ENCODE assay signal across 26 cellular contexts in the genomic region with DNA sequence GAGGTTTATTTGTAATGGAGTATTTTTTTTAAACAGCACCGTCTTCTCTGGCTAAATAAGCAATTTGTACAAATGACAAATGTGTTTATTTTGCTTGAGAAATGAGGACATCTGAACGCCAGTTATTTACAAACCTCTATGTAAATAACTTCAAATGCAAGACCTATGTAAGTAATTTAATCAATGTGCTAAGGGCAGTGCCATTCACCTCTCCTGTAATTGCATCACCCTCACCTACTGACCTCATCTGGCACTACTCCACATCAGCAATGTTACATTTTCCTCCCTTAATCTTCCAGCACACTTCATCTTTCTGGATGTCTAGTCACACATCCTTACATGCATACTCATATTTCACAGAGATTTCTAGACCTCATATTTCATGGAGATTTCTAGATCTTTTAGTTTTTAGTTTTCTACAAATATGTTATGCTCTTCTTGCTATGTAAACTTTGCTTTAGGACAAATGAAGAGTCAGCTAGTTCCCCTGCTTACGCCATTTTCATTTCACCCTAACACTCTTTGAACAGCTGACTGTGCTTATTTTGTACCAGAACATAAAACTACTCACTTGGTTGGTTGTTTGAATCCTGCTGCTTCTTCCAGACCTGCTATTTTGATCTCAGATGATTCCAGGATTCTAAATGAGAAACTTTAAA.
DNase-seq lines count a peak whose midpoint lies in the region; ATAC-seq and TF ChIP-seq lines count a peak whose summit lies in the region.
"Had no signal": no experiment of that assay in that cellular context is flagged by ENCODE, and none has a peak within 500 bp of the region (broad histone marks: within the 10 kb centered on the region; RNA-seq: fewer than 3 reads in every experiment).

No MANE protein-coding gene starts in this region.

- no peaks in the 10 kb centered on the region for H3F3A ChIP-seq in GM23338 (replicated peaks; ENCODE audit: low read depth)

- H3K9me3 Mint-ChIP-seq in GM23338 (no peaks in the 10 kb centered on the region), HFFc6 (peaks cover 21% of the 10 kb centered on the region)
- H3K9me3 Mint-ChIP-seq: activated naive CD4-positive, alpha-beta T cell treated with anti-CD3 and anti-CD28 coated beads for 36 hours had no signal

- H3K27ac ChIP-seq in GM23338 (ENCODE audit: low read depth) (no peak overlapping the region), liver (ENCODE audit: low read depth in 1 of 2, low read length in 2 of 2) (peak overlapping the region in 1 of 2 donors; percentile 3)
- H3K27ac ChIP-seq: BLaER1, ovary, skin epidermis, upper lobe of left lung had no signal

- H3K4me1 Mint-ChIP-seq in GM23338 = peaks cover 18% of the 10 kb centered on the region
- no peaks in the 10 kb centered on the region for H3K4me1 Mint-ChIP-seq in HFFc6 (ENCODE audit: low read depth)
- H3K4me1 Mint-ChIP-seq: stimulated activated naive B cell treated with anti-CD40 and anti-IgM and Interleukin-4, amounts not matched to agents 10 μg/mL and 1 μg/mL and 100 μg/mL, for 72 hours; T-helper 17 cell had no signal

- TF ChIP-seq RAD21 in liver (IDR thresholded peaks at IDR 0.05) = peak in 1 of 2 donors; percentile 15

- H2AFZ ChIP-seq in GM23338 = peak overlapping the region; percentile 20; the same call in 1 of the 2 replicates

- no peaks in the 10 kb centered on the region for H3K79me2 ChIP-seq in GM23338 (replicated peaks; ENCODE audit: insufficient read depth)

- H3K9me3 ChIP-seq in adipocyte (ENCODE audit: control insufficient read depth, low read length) = no peaks in the 10 kb centered on the region
- H3K9me3 ChIP-seq in liver (ENCODE audit: control insufficient read depth in 4 of 4, low read length in 3 of 4) = no peaks in the 10 kb centered on the region
- H3K9me3 ChIP-seq: BLaER1, MG63, ovary, SK-N-SH, upper lobe of left lung had no signal

- no peak for TF ChIP-seq CTCF in GM23338 (conservative IDR thresholded peaks at IDR 0.05; ENCODE audit: low read depth in 2 of 2)
- no peak for TF ChIP-seq CTCF in liver (IDR thresholded peaks at IDR 0.05; ENCODE audit: low read depth, low read length, missing input control)
- no peak for TF ChIP-seq CTCF in HFFc6 (IDR thresholded peaks at IDR 0.05)

- H3K27me3 ChIP-seq in GM23338 (ENCODE audit: insufficient read depth) (no peaks in the 10 kb centered on the region), adipocyte (replicated peaks; ENCODE audit: control insufficient read depth, insufficient read depth, low read length) (no peaks in the 10 kb centered on the region), liver (ENCODE audit: control insufficient read depth in 4 of 4, insufficient read depth in 4 of 4, low read length in 3 of 4) (no peaks in the 10 kb centered on the region)
- H3K27me3 ChIP-seq: BLaER1, MG63, ovary, upper lobe of left lung had no signal

- no peaks in the 10 kb centered on the region for H3K27me3 Mint-ChIP-seq in GM23338 (ENCODE audit: insufficient read depth, low read depth, poor library complexity)
- H3K27me3 Mint-ChIP-seq in HFFc6 (ENCODE audit: insufficient read depth) = no peaks in the 10 kb centered on the region; the same call in 1 of the 2 replicates
- H3K27me3 Mint-ChIP-seq: stimulated activated naive B cell treated with anti-CD40 and anti-IgM and Interleukin-4, amounts not matched to agents 10 μg/mL and 1 μg/mL and 100 μg/mL, for 72 hours; T-helper 17 cell had no signal

- H3K27ac Mint-ChIP-seq in GM23338 (peak overlapping the region; percentile 34), HFFc6 (no peak overlapping the region)
- H3K27ac Mint-ChIP-seq: activated CD8-positive, alpha-beta T cell treated with anti-CD3 and anti-CD28 coated beads, Interleukin-2, amount 10 ng/mL, durations not matched to agents 7 days and 5 days; activated naive CD4-positive, alpha-beta T cell treated with anti-CD3 and anti-CD28 coated beads for 36 hours; stimulated activated naive B cell treated with anti-CD40 and anti-IgM and Interleukin-4, amounts not matched to agents 10 μg/mL and 1 μg/mL and 100 μg/mL, for 72 hours; T-helper 17 cell had no signal

- H3K4me1 ChIP-seq in GM23338 (ENCODE audit: insufficient read depth) (peaks cover 9% of the 10 kb centered on the region; the same call in 1 of the 2 replicates), adipocyte (ENCODE audit: control insufficient read depth, insufficient read depth, low read length) (no peaks in the 10 kb centered on the region), liver (ENCODE audit: control insufficient read depth in 4 of 4, insufficient read depth in 4 of 4, low read length in 3 of 4) (peaks cover 2 to 12% (median 12%) of the 10 kb centered on the region in 4 donors)
- H3K4me1 ChIP-seq: BLaER1, upper lobe of left lung had no signal

- DNase-seq in GM23338 (ENCODE audit: low spot score) (no peak), LoVo (ENCODE audit: low spot score) (peak; percentile 1), adipocyte (ENCODE audit: low read depth) (peak; percentile 2), NCI-H146 (lab: John Stamatoyannopoulos, UW) (no peak), COLO668 (lab: John Stamatoyannopoulos, UW; ENCODE audit: unreplicated experiment) (no peak), HFFc6 (no peak)
- DNase-seq: activated CD4-positive, alpha-beta T cell treated with anti-CD3 and anti-CD28 coated beads for 1 hour; activated CD8-positive, alpha-beta T cell treated with anti-CD3 and anti-CD28 coated beads, Interleukin-2, amount 10 ng/mL, durations not matched to agents 7 days and 5 days; activated naive CD4-positive, alpha-beta T cell treated with anti-CD3 and anti-CD28 coated beads for 36 hours; amniotic stem cell; hippocampal formation; KBM-7; MG63; NCI-H1105 treated with DMSO at 0.1 percent for 48 hours; NCI-H526; ovary; retina; SK-N-SH; stimulated activated naive B cell treated with anti-CD40 and anti-IgM and Interleukin-4, amounts not matched to agents 10 μg/mL and 1 μg/mL and 100 μg/mL, for 72 hours; substantia nigra; T-helper 17 cell; upper lobe of left lung had no signal

- H3K36me3 Mint-ChIP-seq in GM23338 (ENCODE audit: low read depth) (no peaks in the 10 kb centered on the region), HFFc6 (ENCODE audit: low read depth) (no peaks in the 10 kb centered on the region)
- H3K36me3 Mint-ChIP-seq: stimulated activated naive B cell treated with anti-CD40 and anti-IgM and Interleukin-4, amounts not matched to agents 10 μg/mL and 1 μg/mL and 100 μg/mL, for 72 hours had no signal

- no peaks in the 10 kb centered on the region for H3K9me2 ChIP-seq in GM23338 (ENCODE audit: insufficient read depth)
- H3K9me2 ChIP-seq: SK-N-SH had no signal

- H3K36me3 ChIP-seq in GM23338 (ENCODE audit: insufficient read depth) (no peaks in the 10 kb centered on the region), adipocyte (ENCODE audit: control insufficient read depth, insufficient read depth, low read length, severe bottlenecking) (no peaks in the 10 kb centered on the region), liver (ENCODE audit: control insufficient read depth in 4 of 4, insufficient read depth in 3 of 4, low read depth in 1 of 4, low read length in 3 of 4) (no peaks in the 10 kb centered on the region)
- H3K36me3 ChIP-seq: BLaER1, MG63, ovary, upper lobe of left lung had no signal

- no peak overlapping the region for H3K4me2 ChIP-seq in GM23338
- H3K4me2 ChIP-seq: BLaER1, SK-N-SH had no signal

- WGBS in liver = 25% methylated on average over 3 of the region's 3 CpGs

- H3K4me3 Mint-ChIP-seq in GM23338 (no peak overlapping the region), HFFc6 (no peak overlapping the region)
- H3K4me3 Mint-ChIP-seq: activated CD8-positive, alpha-beta T cell treated with anti-CD3 and anti-CD28 coated beads, Interleukin-2, amount 10 ng/mL, durations not matched to agents 7 days and 5 days; activated naive CD4-positive, alpha-beta T cell treated with anti-CD3 and anti-CD28 coated beads for 36 hours; stimulated activated naive B cell treated with anti-CD40 and anti-IgM and Interleukin-4, amounts not matched to agents 10 μg/mL and 1 μg/mL and 100 μg/mL, for 72 hours; T-helper 17 cell had no signal

- no peaks in the 10 kb centered on the region for H4K20me1 ChIP-seq in GM23338 (replicated peaks; ENCODE audit: insufficient read depth)
- H4K20me1 ChIP-seq: BLaER1 had no signal

- H3K9ac ChIP-seq in adipocyte (ENCODE audit: low read length) (no peak overlapping the region), liver (ENCODE audit: low read depth in 1 of 2, low read length in 2 of 2) (no peak overlapping the region)
- H3K9ac ChIP-seq: BLaER1, SK-N-SH had no signal

- ATAC-seq in GM23338 (no peak), HG02981 (IDR thresholded peaks at IDR 0.05; ENCODE audit: unreplicated experiment) (no peak)
- ATAC-seq: activated CD8-positive, alpha-beta T cell treated with anti-CD3 and anti-CD28 coated beads, Interleukin-2, amount 10 ng/mL, durations not matched to agents 7 days and 5 days; stimulated activated naive B cell treated with anti-CD40 and anti-IgM and Interleukin-4, amounts not matched to agents 10 μg/mL and 1 μg/mL and 100 μg/mL, for 72 hours; T-helper 17 cell had no signal

- H3K4me3 ChIP-seq in GM23338 (no peak overlapping the region), adipocyte (ENCODE audit: low read length) (no peak overlapping the region), liver (ENCODE audit: low read depth in 1 of 3, low read length in 3 of 3) (no peak overlapping the region)
- H3K4me3 ChIP-seq: BLaER1, MG63, ovary, skin epidermis, upper lobe of left lung had no signal

TF ChIP-seq in GM23338, 12 proteins besides CTCF, POLR2A, EP300 and RAD21 (continues in another document):
- TF ChIP-seq STAT1 (IDR thresholded peaks at IDR 0.05; ENCODE audit: unreplicated experiment) (no peak), CREB1 (CRISPR knock-in tag; IDR thresholded peaks at IDR 0.05; ENCODE audit: low read depth) (no peak), JUNB (IDR thresholded peaks at IDR 0.05; ENCODE audit: unreplicated experiment) (no peak)

TF ChIP-seq in liver, 16 proteins besides CTCF, POLR2A, EP300 and RAD21 (continues in another document):
- TF ChIP-seq RXRA (IDR thresholded peaks at IDR 0.05) = peak; percentile 96
- TF ChIP-seq NR2F2 (IDR thresholded peaks at IDR 0.05) = peak; percentile 99
- TF ChIP-seq GABPA (IDR thresholded peaks at IDR 0.05 in 1 of 2, conservative IDR thresholded peaks at IDR 0.05 in 1 of 2) = no peak
- TF ChIP-seq FOXA1 (IDR thresholded peaks at IDR 0.05) = peak; percentile 95
- peak; percentile 98 for TF ChIP-seq FOXA2 (IDR thresholded peaks at IDR 0.05)
- TF ChIP-seq, protein P1, sequence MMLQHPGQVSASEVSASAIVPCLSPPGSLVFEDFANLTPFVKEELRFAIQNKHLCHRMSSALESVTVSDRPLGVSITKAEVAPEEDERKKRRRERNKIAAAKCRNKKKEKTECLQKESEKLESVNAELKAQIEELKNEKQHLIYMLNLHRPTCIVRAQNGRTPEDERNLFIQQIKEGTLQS (IDR thresholded peaks at IDR 0.05) = peak; percentile 97

Comparison
In these comparisons a context has a peak if more than half of its experiments do, and no peak if none do; other contexts are left out.
1. DNase-seq: peak in LoVo (single experiment) and adipocyte (single experiment); none in GM23338 (single experiment), NCI-H146 (single experiment), COLO668 (single experiment) and HFFc6 (single experiment).